ENCODE assay signal across 8 cellular contexts in genomic region chr15:98896802-98897732, GRCh38.
DNase-seq lines count a peak whose midpoint lies in the region; ATAC-seq, FAIRE-seq and TF ChIP-seq lines count a peak whose summit lies in the region.

No MANE protein-coding gene starts in this region.

- H3K4me2 ChIP-seq in fibroblast of lung (ENCODE audit: extremely low read depth, insufficient read depth, low read length) (peak overlapping the region; percentile 94), OCI-LY7 (ENCODE audit: low read length) (no peak overlapping the region)

- no peaks in the 10 kb centered on the region for H4K20me1 ChIP-seq in fibroblast of lung (ENCODE audit: control insufficient read depth, extremely low read depth, insufficient read depth, low read length)
- H4K20me1 ChIP-seq in OCI-LY7 (ENCODE audit: insufficient read depth, low read length), result no peaks in the 10 kb centered on the region

- peaks cover 1% of the 10 kb centered on the region for H3K79me2 ChIP-seq in fibroblast of lung (ENCODE audit: control insufficient read depth, insufficient read depth, low read length)
- H3K79me2 ChIP-seq in OCI-LY7 (ENCODE audit: insufficient read depth, low read depth, low read length), result no peaks in the 10 kb centered on the region

- H3K4me1 ChIP-seq in fibroblast of lung (ENCODE audit: control insufficient read depth, extremely low read depth, insufficient read depth, low read length) (peaks cover 20% of the 10 kb centered on the region), prostate gland (replicated peaks) (peaks cover 3% of the 10 kb centered on the region), OCI-LY7 (ENCODE audit: insufficient read depth, low read length, poor library complexity, severe bottlenecking) (no peaks in the 10 kb centered on the region)

- H3K9me3 ChIP-seq in fibroblast of lung (ENCODE audit: control insufficient read depth, insufficient read depth, low read depth, low read length), result no peaks in the 10 kb centered on the region
- H3K9me3 ChIP-seq in prostate gland, result no peaks in the 10 kb centered on the region
- H3K9me3 ChIP-seq in OCI-LY7 (ENCODE audit: low read length), result no peaks in the 10 kb centered on the region

- TF ChIP-seq CTCF in fibroblast of lung (conservative IDR thresholded peaks at IDR 0.05 in 1 of 2, IDR thresholded peaks at IDR 0.05 in 1 of 2; ENCODE audit: low read depth in 1 of 2, low read length in 2 of 2) (no peak), prostate gland (IDR thresholded peaks at IDR 0.05) (no peak), OCI-LY7 (conservative IDR thresholded peaks at IDR 0.05; ENCODE audit: low read length) (no peak)

- peak overlapping the region; percentile 46 for H3K9ac ChIP-seq in fibroblast of lung (ENCODE audit: insufficient read depth, low read length)

- H3K27me3 ChIP-seq in fibroblast of lung (ENCODE audit: control insufficient read depth, insufficient read depth, low read length) (no peaks in the 10 kb centered on the region), prostate gland (replicated peaks; ENCODE audit: insufficient read depth) (no peaks in the 10 kb centered on the region)

- WGBS in prostate gland, result 33% methylated on average over 12 of the region's 12 CpGs

- ATAC-seq in GM18861 (IDR thresholded peaks at IDR 0.05; ENCODE audit: unreplicated experiment), result no peak
- no peak for ATAC-seq in GM19395 (IDR thresholded peaks at IDR 0.05; ENCODE audit: unreplicated experiment)

- FAIRE-seq in RCC 7860 (lab: Jason Lieb, UNC), result peak; percentile 91

- H3K4me3 ChIP-seq in fibroblast of lung (replicated peaks in 1 of 4; ENCODE audit: control extremely low read depth in 1 of 4, insufficient read depth in 1 of 4, low read depth in 3 of 4, low read length in 4 of 4), result peak overlapping the region in 3 of 4 experiments; percentile 17 to 32 (median 20)
- no peak overlapping the region for H3K4me3 ChIP-seq in prostate gland
- H3K4me3 ChIP-seq in OCI-LY7 (ENCODE audit: low read depth, low read length, poor library complexity, severe bottlenecking), result no peak overlapping the region

- TF ChIP-seq POLR2A in prostate gland (IDR thresholded peaks at IDR 0.05), result no peak

- CTCF ChIA-PET in OCI-LY7 (lab: Charles Lee; ENCODE audit: unreplicated experiment), result no interaction called here

- intact Hi-C loops in prostate gland (cut with DNase I), result no loop called here
- intact Hi-C loops in OCI-LY7 (cut with micrococcal nuclease; ENCODE audit: unreplicated experiment), result no loop called here

- no peaks in the 10 kb centered on the region for H3K9me2 ChIP-seq in OCI-LY7 (ENCODE audit: insufficient read depth, low read length)

- no TSS peak for BruUV-seq in OCI-LY7 (replicated peaks; lab: Mats Ljungman, UMichigan)

- POLR2A ChIA-PET in OCI-LY7 (lab: Charles Lee), result no interaction called here

- H3K36me3 ChIP-seq in fibroblast of lung (ENCODE audit: control insufficient read depth, insufficient read depth, low read length) (no peaks in the 10 kb centered on the region), prostate gland (no peaks in the 10 kb centered on the region), OCI-LY7 (ENCODE audit: insufficient read depth, low read length) (no peaks in the 10 kb centered on the region; the same call in 1 of the 2 replicates)

- peak; percentile 100 for DNase-seq in EL
- DNase-seq in RCC 7860 (ENCODE audit: low spot score), result peak; percentile 98
- DNase-seq in fibroblast of lung (ENCODE audit: low read depth in 2 of 2), result peak; percentile 100
- DNase-seq in prostate gland (ENCODE audit: low spot score), result peak; percentile 52
- DNase-seq in DMS79 (lab: John Stamatoyannopoulos, UW), result no peak
- no peak for DNase-seq in OCI-LY7 (ENCODE audit: low spot score)

- H3K27ac ChIP-seq in fibroblast of lung (ENCODE audit: insufficient read depth, low read length), result peak overlapping the region; percentile 94
- peak overlapping the region; percentile 12 to 60 for H3K27ac ChIP-seq in prostate gland
- H3K27ac ChIP-seq in OCI-LY7 (ENCODE audit: low read depth, low read length, poor library complexity, severe bottlenecking), result no peak overlapping the region

- H2AFZ ChIP-seq in fibroblast of lung (ENCODE audit: low read length) (no peak overlapping the region), OCI-LY7 (ENCODE audit: low read length) (no peak overlapping the region)

Comparison
In these comparisons a context has a peak if more than half of its experiments do, and no peak if none do; other contexts are left out.
1. DNase-seq: peak in EL (single experiment), RCC 7860 (single experiment), fibroblast of lung (2 of 2) and prostate gland (single experiment); none in DMS79 (single experiment) and OCI-LY7 (single experiment).
2. H3K4me3 ChIP-seq: peak in fibroblast of lung (3 of 4); none in prostate gland (0 of 2) and OCI-LY7 (single experiment).